In the genomic region with DNA sequence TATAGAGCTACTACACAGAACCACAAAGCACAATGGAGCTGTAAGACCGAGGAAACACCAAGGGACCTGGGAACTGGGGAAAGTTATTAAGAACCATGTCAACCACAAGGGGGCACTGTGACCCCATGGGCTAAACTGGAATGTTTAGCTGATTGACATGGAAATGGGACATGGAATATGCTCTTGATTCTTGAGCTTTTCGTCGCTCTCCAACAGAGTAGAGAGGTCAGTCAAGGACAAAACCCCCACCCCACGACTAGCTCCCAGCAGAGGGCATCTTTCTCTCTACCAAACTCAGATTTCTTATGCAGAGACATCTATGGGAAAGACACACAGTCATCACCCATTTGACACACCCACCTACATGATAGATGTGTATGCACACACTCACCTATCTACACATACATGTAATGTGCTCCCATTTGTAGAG, we compare ENCODE assay signal across 8 cellular contexts. TPM values are rescaled to one million over a fixed set of nuclear protein-coding genes. Genes with fewer than 3 reads are reported as not detected.
DNase-seq lines count a peak whose midpoint lies in the region; ATAC-seq and TF ChIP-seq lines count a peak whose summit lies in the region.
"Had no signal": no experiment of that assay in that cellular context is flagged by ENCODE, and none has a peak within 500 bp of the region (broad histone marks: within the 10 kb centered on the region; RNA-seq: fewer than 3 reads in every experiment).

No MANE protein-coding gene starts in this region.

- H3K4me3 ChIP-seq in parathyroid adenoma (ENCODE audit: low read depth, low read length) (no peak overlapping the region), tibial nerve (no peak overlapping the region)

- H3K4me3 Mint-ChIP-seq in activated naive CD4-positive, alpha-beta T cell treated with anti-CD3 and anti-CD28 coated beads, Interleukin-2, amount 10 ng/mL, durations not matched to agents 7 days and 5 days: no peak overlapping the region

- TF ChIP-seq EP300 in tibial nerve (IDR thresholded peaks at IDR 0.05): peak in 1 of 2 donors; percentile 72

- H3K36me3 ChIP-seq in parathyroid adenoma (ENCODE audit: control insufficient read depth, insufficient read depth, low read length) (no peaks in the 10 kb centered on the region), tibial nerve (peaks cover 0 to 38% (median 0%) of the 10 kb centered on the region in 3 donors)

- H3K4me1 Mint-ChIP-seq in activated naive CD4-positive, alpha-beta T cell treated with anti-CD3 and anti-CD28 coated beads, Interleukin-2, amount 10 ng/mL, durations not matched to agents 7 days and 5 days: no peaks in the 10 kb centered on the region

- no peaks in the 10 kb centered on the region for H3K79me2 ChIP-seq in parathyroid adenoma

- peak; percentile 77 for TF ChIP-seq CTCF in GM13977 (IDR thresholded peaks at IDR 0.05; ENCODE audit: extremely low read depth, insufficient read depth, missing control alignments)
- TF ChIP-seq CTCF in parathyroid adenoma (IDR thresholded peaks at IDR 0.05): peak; percentile 98
- peak; percentile 90 to 97 (median 94) for TF ChIP-seq CTCF in tibial nerve (IDR thresholded peaks at IDR 0.05)

- no peak overlapping the region for H2AFZ ChIP-seq in parathyroid adenoma

- CTCF ChIA-PET in activated naive CD4-positive, alpha-beta T cell treated with anti-CD3 and anti-CD28 coated beads, Interleukin-2, amount 10 ng/mL, durations not matched to agents 7 days and 5 days (lab: Charles Lee): interaction anchor here (0.5 to 11.3 kb wide), 26 partner anchors 9 to 281 kb away, joined by 3 to 208 read pairs (median 7); partner anchors contain the start of genes NDRG2, RNASE13, RNASE7 and SLC39A2

- peak; percentile 68 for DNase-seq in GM13977 (ENCODE audit: low spot score)
- DNase-seq in NCI-H1092 (lab: John Stamatoyannopoulos, UW): peak; percentile 85
- DNase-seq in activated naive CD4-positive, alpha-beta T cell treated with anti-CD3 and anti-CD28 coated beads, Interleukin-2, amount 10 ng/mL, durations not matched to agents 7 days and 5 days: peak; percentile 86
- DNase-seq in glomerular endothelial cell (ENCODE audit: extremely low read depth, low read depth, low spot score): peak; percentile 72
- peak; percentile 78 to 95 for DNase-seq in tibial nerve (ENCODE audit: low spot score in 2 of 2)

- no peak overlapping the region for H3K4me2 ChIP-seq in parathyroid adenoma (ENCODE audit: low read length)

- no peak overlapping the region for H3K27ac Mint-ChIP-seq in activated naive CD4-positive, alpha-beta T cell treated with anti-CD3 and anti-CD28 coated beads, Interleukin-2, amount 10 ng/mL, durations not matched to agents 7 days and 5 days

- in situ Hi-C loops in GM13977 (cut with MboI; ENCODE audit: low pct_unique_long_range_greater_than_20kb, low sequenced_read_pairs, unreplicated experiment): no loop called here

- no peak overlapping the region for H3K9ac ChIP-seq in parathyroid adenoma

- H3K27me3 Mint-ChIP-seq in activated naive CD4-positive, alpha-beta T cell treated with anti-CD3 and anti-CD28 coated beads, Interleukin-2, amount 10 ng/mL, durations not matched to agents 7 days and 5 days: peaks cover 37% of the 10 kb centered on the region

- no peaks in the 10 kb centered on the region for H3K27me3 ChIP-seq in parathyroid adenoma (ENCODE audit: control insufficient read depth, insufficient read depth, low read length)
- H3K27me3 ChIP-seq in tibial nerve: no peaks in the 10 kb centered on the region

- ATAC-seq in SK-N-SH treated with all-trans-retinoic acid at 6 μM for 48 hours: peak; percentile 97

- H3K36me3 Mint-ChIP-seq in activated naive CD4-positive, alpha-beta T cell treated with anti-CD3 and anti-CD28 coated beads, Interleukin-2, amount 10 ng/mL, durations not matched to agents 7 days and 5 days: no peaks in the 10 kb centered on the region

- 0% methylated on average over 4 of the region's 4 CpGs for WGBS in tibial nerve, 2 donors

- no peak overlapping the region for H3K27ac ChIP-seq in parathyroid adenoma
- H3K27ac ChIP-seq in tibial nerve: peak overlapping the region in 1 of 4 donors; percentile 61

- TF ChIP-seq POLR2A in tibial nerve (IDR thresholded peaks at IDR 0.05): peak in 1 of 2 donors; percentile 19

- no peaks in the 10 kb centered on the region for H3K9me3 ChIP-seq in parathyroid adenoma (ENCODE audit: control insufficient read depth, low read length)
- no peaks in the 10 kb centered on the region for H3K9me3 ChIP-seq in tibial nerve

- peaks cover 3% of the 10 kb centered on the region for H3K4me1 ChIP-seq in parathyroid adenoma
- peaks cover 0 to 50% (median 4%) of the 10 kb centered on the region in 4 donors for H3K4me1 ChIP-seq in tibial nerve

- H3K9me3 Mint-ChIP-seq in activated naive CD4-positive, alpha-beta T cell treated with anti-CD3 and anti-CD28 coated beads, Interleukin-2, amount 10 ng/mL, durations not matched to agents 7 days and 5 days: no peaks in the 10 kb centered on the region

TF ChIP-seq in SK-N-SH treated with all-trans-retinoic acid at 6 μM for 48 hours, 23 proteins besides CTCF, POLR2A, EP300 and RAD21:
- no peak for TF ChIP-seq GLIS3 (CRISPR knock-in tag; IDR thresholded peaks at IDR 0.05)
- no peak for TF ChIP-seq ESRRG (CRISPR knock-in tag; IDR thresholded peaks at IDR 0.05)
- TF ChIP-seq ZNF70 (CRISPR knock-in tag; IDR thresholded peaks at IDR 0.05): no peak
- no peak for TF ChIP-seq ARNTL (CRISPR knock-in tag; IDR thresholded peaks at IDR 0.05; ENCODE audit: borderline replicate concordance, low read depth)
- peak; percentile 47; the same call in 1 of the 2 replicates for TF ChIP-seq ZFP3 (CRISPR knock-in tag; IDR thresholded peaks at IDR 0.05)

RNA-seq across cellular contexts. Expression of gene NDRG2, which starts 10.1 kb away (rescaled TPM):
- 2.6 and 3.1 TPM in 2 replicates for total RNA-seq in glomerular endothelial cell
- 100 to 1,000 TPM; 370 to 971 (median 750) TPM for total RNA-seq in tibial nerve

RNA-seq across cellular contexts. Expression of gene TPPP2, which starts 15.2 kb away (rescaled TPM):
- not detected in 2 replicates for total RNA-seq in glomerular endothelial cell
- total RNA-seq in tibial nerve: not detected
- total RNA-seq: subcutaneous adipose tissue had no signal

RNA-seq across cellular contexts. Expression of gene SLC39A2, which starts 15.7 kb away (rescaled TPM):
- not detected in 2 replicates for total RNA-seq in glomerular endothelial cell
- total RNA-seq in tibial nerve: not detected
- total RNA-seq: subcutaneous adipose tissue had no signal

RNA-seq across cellular contexts. Expression of gene RNASE13, which starts 19.8 kb away (rescaled TPM):
- total RNA-seq in glomerular endothelial cell (not detected in 2 replicates), tibial nerve (not detected)
- total RNA-seq: subcutaneous adipose tissue had no signal

RNA-seq across cellular contexts. Expression of gene METTL17, which starts 25.0 kb away (rescaled TPM):
- total RNA-seq in glomerular endothelial cell (47.3 and 62.2 TPM in 2 replicates), tibial nerve (100 to 1,000 TPM in 3 of 4 donors, 10 to 100 TPM in 1; 61.5 to 134 (median 122) TPM)

Comparison
In these comparisons a context has a peak if more than half of its experiments do, and no peak if none do; other contexts are left out.
1. RNA of gene NDRG2, which starts 10.1 kb away (total RNA-seq): 370 to 971 TPM in tibial nerve; 2.6 to 3.1 TPM in glomerular endothelial cell; every median in the first group is over 10 times any median in the second.
2. Peak in every context shown above with its lines, with median percentiles within 50 percentile points of each other: DNase-seq and CTCF ChIP-seq.